ENCODE assay signal across 15 cellular contexts in genomic region chr13:114152831-114153371, GRCh38. TPM values are rescaled to one million over a fixed set of nuclear protein-coding genes. Genes with fewer than 3 reads are reported as not detected.
DNase-seq lines count a peak whose midpoint lies in the region; ATAC-seq and TF ChIP-seq lines count a peak whose summit lies in the region.
"Had no signal": no experiment of that assay in that cellular context is flagged by ENCODE, and none has a peak within 500 bp of the region (broad histone marks: within the 10 kb centered on the region; RNA-seq: fewer than 3 reads in every experiment).

No MANE protein-coding gene starts in this region.

- H3K4me1 ChIP-seq in left ventricle myocardium inferior (peaks cover 4% of the 10 kb centered on the region), hepatocyte (ENCODE audit: insufficient read depth) (no peaks in the 10 kb centered on the region), upper lobe of right lung (peaks cover 10% of the 10 kb centered on the region), A673 (ENCODE audit: insufficient read depth, low read length, poor library complexity, severe bottlenecking) (no peaks in the 10 kb centered on the region)
- H3K4me1 ChIP-seq: SJCRH30 had no signal

- H3K4me2 ChIP-seq in hepatocyte: no peak overlapping the region

- WGBS in hepatocyte (ENCODE audit: low lambda C conversion rate, missing lambda C conversion rate): 57% methylated on average over 20 of the region's 20 CpGs

- CTCF ChIA-PET in A673 (lab: Charles Lee): no interaction called here

- H3K27ac ChIP-seq in left ventricle myocardium inferior (replicated peaks): no peak overlapping the region
- no peak overlapping the region for H3K27ac ChIP-seq in hepatocyte
- no peak overlapping the region for H3K27ac ChIP-seq in upper lobe of right lung
- no peak overlapping the region for H3K27ac ChIP-seq in A673 (ENCODE audit: low read depth, low read length, poor library complexity, severe bottlenecking)
- H3K27ac ChIP-seq: SJCRH30, VCaP had no signal

- H3K27me3 ChIP-seq in left ventricle myocardium inferior (ENCODE audit: low read depth): peaks cover 1% of the 10 kb centered on the region
- no peaks in the 10 kb centered on the region for H3K27me3 ChIP-seq in hepatocyte
- H3K27me3 ChIP-seq in upper lobe of right lung: no peaks in the 10 kb centered on the region
- H3K27me3 ChIP-seq in A673 (replicated peaks; ENCODE audit: insufficient read depth, low read depth, low read length, poor library complexity): no peaks in the 10 kb centered on the region
- H3K27me3 ChIP-seq: breast epithelium, SJCRH30 had no signal

- no TSS peak for BruUV-seq in A673 (replicated peaks; lab: Mats Ljungman, UMichigan)

- intact Hi-C loops in Right ventricle myocardium inferior (cut with DNase I): no loop called here
- intact Hi-C loops in left ventricle myocardium inferior (cut with micrococcal nuclease): no loop called here
- intact Hi-C loops in upper lobe of right lung (cut with DNase I): no loop called here
- intact Hi-C loops in A673 (cut with micrococcal nuclease; ENCODE audit: unreplicated experiment): no loop called here

- no peak for TF ChIP-seq CTCF in left ventricle myocardium inferior (IDR thresholded peaks at IDR 0.05; ENCODE audit: borderline replicate concordance)
- TF ChIP-seq CTCF in hepatocyte (IDR thresholded peaks at IDR 0.05; ENCODE audit: poor library complexity): no peak
- no peak for TF ChIP-seq CTCF in upper lobe of right lung (IDR thresholded peaks at IDR 0.05)
- no peak for TF ChIP-seq CTCF in A673 (conservative IDR thresholded peaks at IDR 0.05; ENCODE audit: low read depth, low read length)

- no peaks in the 10 kb centered on the region for H3K9me3 ChIP-seq in left ventricle myocardium inferior (replicated peaks)
- H3K9me3 ChIP-seq in hepatocyte (ENCODE audit: low read depth): no peaks in the 10 kb centered on the region
- no peaks in the 10 kb centered on the region for H3K9me3 ChIP-seq in upper lobe of right lung
- no peaks in the 10 kb centered on the region for H3K9me3 ChIP-seq in A673 (ENCODE audit: low read depth, low read length, poor library complexity, severe bottlenecking)
- H3K9me3 ChIP-seq: breast epithelium, SJCRH30 had no signal

- no peaks in the 10 kb centered on the region for H3K36me3 ChIP-seq in left ventricle myocardium inferior
- H3K36me3 ChIP-seq in hepatocyte (replicated peaks; ENCODE audit: insufficient read depth, low read depth): no peaks in the 10 kb centered on the region
- no peaks in the 10 kb centered on the region for H3K36me3 ChIP-seq in upper lobe of right lung
- H3K36me3 ChIP-seq in A673 (ENCODE audit: insufficient read depth, low read length, poor library complexity, severe bottlenecking): no peaks in the 10 kb centered on the region
- H3K36me3 ChIP-seq: breast epithelium, SJCRH30 had no signal

- peak; percentile 27 for ATAC-seq in Right ventricle myocardium inferior
- ATAC-seq in upper lobe of right lung: peak; percentile 22
- no peak for ATAC-seq in GM18502 (IDR thresholded peaks at IDR 0.05; ENCODE audit: poor library complexity, unreplicated experiment)
- ATAC-seq: activated T-cell treated with anti-CD3 and anti-CD28 coated beads, Interleukin-2, amount 50 U/mL, for 72 hours had no signal

- DNase-seq in Right ventricle myocardium inferior (ENCODE audit: missing footprints): no peak
- DNase-seq in left ventricle myocardium inferior: no peak
- DNase-seq in SKM-1 treated with dmso at 0.1 percent for 144 hours (lab: John Stamatoyannopoulos, UW; ENCODE audit: unreplicated experiment): peak; percentile 77
- DNase-seq in hepatocyte (ENCODE audit: low spot score): peak; percentile 3
- peak; percentile 59 for DNase-seq in upper lobe of right lung
- no peak for DNase-seq in activated effector memory CD4-positive, alpha-beta T cell treated with Interleukin-2 at 50 U/mL for 16 hours
- no peak for DNase-seq in A673 (ENCODE audit: low spot score)
- DNase-seq: activated T-cell treated with anti-CD3 and anti-CD28 coated beads, Interleukin-2, amount 50 U/mL, for 72 hours; NCI-H1105 treated with DMSO at 0.1 percent for 48 hours; SJCRH30 had no signal

- no peaks in the 10 kb centered on the region for H3K79me2 ChIP-seq in hepatocyte

- POLR2A ChIA-PET in A673 (lab: Charles Lee; ENCODE audit: low non-redundant PET): no interaction called here

- H3K4me3 ChIP-seq in left ventricle myocardium inferior (no peak overlapping the region), hepatocyte (no peak overlapping the region), upper lobe of right lung (no peak overlapping the region), A673 (ENCODE audit: low read depth, low read length, poor library complexity, severe bottlenecking) (no peak overlapping the region)
- H3K4me3 ChIP-seq: breast epithelium, SJCRH30 had no signal

- no peaks in the 10 kb centered on the region for H4K20me1 ChIP-seq in hepatocyte (ENCODE audit: insufficient read depth, poor library complexity, severe bottlenecking)

- H3K9me2 ChIP-seq in hepatocyte (replicated peaks; ENCODE audit: insufficient read depth): no peaks in the 10 kb centered on the region

- H2AFZ ChIP-seq in hepatocyte: no peak overlapping the region

RNA-seq across cellular contexts. Expression of gene RASA3, which starts 20.5 kb away (rescaled TPM):
- total RNA-seq in Right ventricle myocardium inferior: 12.7 TPM
- 9.5 TPM for total RNA-seq in left ventricle myocardium inferior
- 4.3 and 6.1 TPM in 2 replicates for total RNA-seq in hepatocyte
- 5.6 and 5.8 TPM in 2 replicates for polyA plus RNA-seq in hepatocyte
- 17.3 TPM for total RNA-seq in upper lobe of right lung
- total RNA-seq in A673 (2021): 22.1 and 24.1 TPM in 2 replicates

RNA-seq across cellular contexts. Expression of gene CFAP97D2, which starts 26.2 kb away (rescaled TPM):
- total RNA-seq in Right ventricle myocardium inferior: not detected
- not detected for total RNA-seq in left ventricle myocardium inferior
- not detected in 2 replicates for total RNA-seq in hepatocyte
- polyA plus RNA-seq in hepatocyte: not detected in 2 replicates
- total RNA-seq in upper lobe of right lung: not detected
- total RNA-seq in A673 (2021): not detected in 2 replicates
- total RNA-seq: breast epithelium, fibroblast of lung, NCI-H460 had no signal
- polyA plus RNA-seq: fibroblast of lung had no signal

Comparison
In these comparisons a context has a peak if more than half of its experiments do, and no peak if none do; other contexts are left out.
1. DNase-seq: peak in SKM-1 treated with dmso at 0.1 percent for 144 hours (single experiment), hepatocyte (single experiment) and upper lobe of right lung (single experiment); none in Right ventricle myocardium inferior (single experiment), left ventricle myocardium inferior (single experiment), activated effector memory CD4-positive, alpha-beta T cell treated with Interleukin-2 at 50 U/mL for 16 hours (single experiment) and A673 (single experiment).